11 cellular contexts compared by ENCODE assay signal in genomic region chr14:71473843-71474242, GRCh38.
A peak's percentile ranks its signal among the peaks of the same experiment; 100 is the strongest.
DNase-seq lines count a peak whose midpoint lies in the region; ATAC-seq and TF ChIP-seq lines count a peak whose summit lies in the region.
"Had no signal": no experiment of that assay in that cellular context is flagged by ENCODE, and none has a peak within 500 bp of the region (broad histone marks: within the 10 kb centered on the region; RNA-seq: fewer than 3 reads in every experiment).

No MANE protein-coding gene starts in this region.

- TF ChIP-seq CTCF in GM23338 (conservative IDR thresholded peaks at IDR 0.05; ENCODE audit: low read depth in 2 of 2) (no peak), VCaP (conservative IDR thresholded peaks at IDR 0.05) (no peak), foreskin keratinocyte (conservative IDR thresholded peaks at IDR 0.05) (no peak), right atrium auricular region (IDR thresholded peaks at IDR 0.05) (no peak)

- H3K4me3 ChIP-seq in GM23338, result no peak overlapping the region
- no peak overlapping the region for H3K4me3 ChIP-seq in right atrium auricular region

- H3K9me3 Mint-ChIP-seq in GM23338, result no peaks in the 10 kb centered on the region; the same call in 2 of the 3 replicates
- H3K9me3 Mint-ChIP-seq: CD4-positive, alpha-beta memory T cell had no signal

- H3K36me3 Mint-ChIP-seq in GM23338 (ENCODE audit: low read depth), result no peaks in the 10 kb centered on the region

- no peak overlapping the region for H3K4me3 Mint-ChIP-seq in GM23338
- H3K4me3 Mint-ChIP-seq: CD4-positive, alpha-beta memory T cell had no signal

- H3K27me3 ChIP-seq in GM23338 (ENCODE audit: insufficient read depth) (no peaks in the 10 kb centered on the region), foreskin keratinocyte (no peaks in the 10 kb centered on the region), right atrium auricular region (no peaks in the 10 kb centered on the region)

- H3K27ac Mint-ChIP-seq in GM23338, result peak overlapping the region; percentile 18; the same call in 1 of the 2 replicates
- H3K27ac Mint-ChIP-seq: CD4-positive, alpha-beta memory T cell had no signal

- H3K36me3 ChIP-seq in GM23338 (ENCODE audit: insufficient read depth) (no peaks in the 10 kb centered on the region), right atrium auricular region (no peaks in the 10 kb centered on the region)

- ATAC-seq in GM23338, result no peak
- peak; percentile 56 for ATAC-seq in foreskin keratinocyte
- no peak for ATAC-seq in GM21619 (IDR thresholded peaks at IDR 0.05; ENCODE audit: unreplicated experiment)

- peaks cover 11% of the 10 kb centered on the region; the same call in 1 of the 2 replicates for H3K4me1 ChIP-seq in GM23338 (ENCODE audit: insufficient read depth)
- peaks cover 14% of the 10 kb centered on the region for H3K4me1 ChIP-seq in foreskin keratinocyte
- H3K4me1 ChIP-seq in right atrium auricular region, result peaks cover 0 to 5% of the 10 kb centered on the region in 2 donors

- H2AFZ ChIP-seq in GM23338, result no peak overlapping the region

- DNase-seq in NCI-H748 (lab: John Stamatoyannopoulos, UW; ENCODE audit: unreplicated experiment) (peak; percentile 46), NCI-H748 treated with DMSO at 0.1 percent for 48 hours (lab: John Stamatoyannopoulos, UW) (no peak), GM23338 (ENCODE audit: low spot score) (no peak), foreskin keratinocyte (no peak), right atrium auricular region (ENCODE audit: low spot score) (no peak), OCI-M1 (lab: John Stamatoyannopoulos, UW) (no peak)
- DNase-seq: CD4-positive, alpha-beta memory T cell; NCI-H446; SIG-M5 had no signal

- peaks cover 5% of the 10 kb centered on the region; the same call in 1 of the 2 replicates for H4K20me1 ChIP-seq in GM23338 (replicated peaks; ENCODE audit: insufficient read depth)

- H3K4me2 ChIP-seq in GM23338, result no peak overlapping the region

- H3K9me2 ChIP-seq in GM23338 (ENCODE audit: insufficient read depth), result 0 out of 2 replicates have a peak, but pooled peaks cover under 1% of the 10 kb centered on the region

- H3K79me2 ChIP-seq in GM23338 (replicated peaks; ENCODE audit: insufficient read depth), result peaks cover 42% of the 10 kb centered on the region; the same call in 1 of the 2 replicates

- H3F3A ChIP-seq in GM23338 (replicated peaks; ENCODE audit: low read depth), result no peaks in the 10 kb centered on the region

- no peaks in the 10 kb centered on the region for H3K9me3 ChIP-seq in right atrium auricular region

- no peaks in the 10 kb centered on the region for H3K27me3 Mint-ChIP-seq in GM23338 (ENCODE audit: insufficient read depth, low read depth, poor library complexity)
- H3K27me3 Mint-ChIP-seq: CD4-positive, alpha-beta memory T cell had no signal

- peaks cover 39% of the 10 kb centered on the region for H3K4me1 Mint-ChIP-seq in GM23338

- no peak overlapping the region for H3K27ac ChIP-seq in GM23338 (ENCODE audit: low read depth)
- H3K27ac ChIP-seq in VCaP, result peak overlapping the region; percentile 46
- H3K27ac ChIP-seq in foreskin keratinocyte, result no peak overlapping the region
- H3K27ac ChIP-seq in right atrium auricular region, result no peak overlapping the region

TF ChIP-seq in GM23338, 12 proteins besides CTCF, POLR2A, EP300 and RAD21 (continues in another document):
- TF ChIP-seq CREB1 (CRISPR knock-in tag; IDR thresholded peaks at IDR 0.05; ENCODE audit: low read depth), result no peak
- TF ChIP-seq ZNF462 (CRISPR knock-in tag; IDR thresholded peaks at IDR 0.05), result no peak
- TF ChIP-seq NANOG (IDR thresholded peaks at IDR 0.05; ENCODE audit: borderline replicate concordance), result no peak
- TF ChIP-seq STAT1 (IDR thresholded peaks at IDR 0.05; ENCODE audit: unreplicated experiment), result no peak
- TF ChIP-seq, protein P1, sequence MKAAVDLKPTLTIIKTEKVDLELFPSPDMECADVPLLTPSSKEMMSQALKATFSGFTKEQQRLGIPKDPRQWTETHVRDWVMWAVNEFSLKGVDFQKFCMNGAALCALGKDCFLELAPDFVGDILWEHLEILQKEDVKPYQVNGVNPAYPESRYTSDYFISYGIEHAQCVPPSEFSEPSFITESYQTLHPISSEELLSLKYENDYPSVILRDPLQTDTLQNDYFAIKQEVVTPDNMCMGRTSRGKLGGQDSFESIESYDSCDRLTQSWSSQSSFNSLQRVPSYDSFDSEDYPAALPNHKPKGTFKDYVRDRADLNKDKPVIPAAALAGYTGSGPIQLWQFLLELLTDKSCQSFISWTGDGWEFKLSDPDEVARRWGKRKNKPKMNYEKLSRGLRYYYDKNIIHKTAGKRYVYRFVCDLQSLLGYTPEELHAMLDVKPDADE (IDR thresholded peaks at IDR 0.05), result no peak
- no peak for TF ChIP-seq POLR2AphosphoS5 (IDR thresholded peaks at IDR 0.05; ENCODE audit: low read depth)
- no peak for TF ChIP-seq ZNF331 (CRISPR knock-in tag; IDR thresholded peaks at IDR 0.05; ENCODE audit: low read depth)
- TF ChIP-seq JUNB (IDR thresholded peaks at IDR 0.05; ENCODE audit: unreplicated experiment), result no peak
